Comparison of ENCODE assay signal across 1 cellular context in the genomic region with DNA sequence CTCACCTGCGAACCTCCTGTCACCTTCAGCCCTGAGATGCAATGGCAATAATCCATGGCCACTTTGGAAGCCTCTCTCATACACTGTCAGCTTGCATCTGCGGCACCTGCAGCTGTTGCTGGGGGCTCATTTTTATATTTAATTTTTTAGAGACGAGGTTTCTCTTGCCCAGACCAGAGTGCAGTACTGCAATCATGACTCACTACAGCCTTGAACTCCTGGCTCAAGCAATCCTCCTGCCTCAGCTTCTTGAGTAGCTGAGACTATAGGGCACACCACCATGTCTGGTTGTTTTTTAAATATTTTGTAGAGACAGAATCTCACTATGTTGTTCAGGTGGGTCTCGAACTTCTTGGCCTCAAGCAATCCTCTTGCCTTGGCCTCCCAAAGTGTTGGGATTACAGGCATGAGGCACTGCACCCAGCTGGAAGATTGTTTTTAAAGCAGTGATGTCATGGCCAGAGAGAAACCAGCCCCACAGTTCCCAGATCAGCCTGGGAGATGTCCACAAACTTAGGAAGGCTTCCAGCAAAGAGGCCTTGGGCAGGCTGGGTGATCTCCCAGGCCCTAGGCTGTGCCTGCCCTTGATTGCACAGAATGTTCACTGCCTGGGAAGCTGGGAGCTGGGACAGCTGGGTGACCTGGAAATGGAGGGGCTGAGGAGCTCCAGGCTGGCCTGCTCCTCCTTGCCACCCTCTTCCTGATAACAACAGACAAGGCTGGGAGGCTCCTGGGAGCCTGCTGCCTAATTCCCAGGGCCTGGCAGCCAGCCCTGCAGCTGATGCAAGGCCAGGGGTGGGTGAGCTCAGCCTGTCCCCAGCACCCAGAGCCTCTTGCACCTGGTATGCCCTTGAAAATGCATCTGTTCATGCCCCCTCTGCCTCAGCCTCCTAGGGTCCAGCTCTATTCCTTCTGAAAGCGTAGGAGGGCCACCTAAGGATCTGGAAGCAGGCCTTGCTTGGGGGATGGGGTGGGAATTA.
TF ChIP-seq lines count a peak whose summit lies in the region.

No MANE protein-coding gene starts in this region.

TF ChIP-seq in HepG2, 621 proteins besides CTCF, POLR2A, EP300 and RAD21:
- no peak for TF ChIP-seq RFX5 (IDR thresholded peaks at IDR 0.05; ENCODE audit: low read depth, low read length)
- TF ChIP-seq, protein P1, sequence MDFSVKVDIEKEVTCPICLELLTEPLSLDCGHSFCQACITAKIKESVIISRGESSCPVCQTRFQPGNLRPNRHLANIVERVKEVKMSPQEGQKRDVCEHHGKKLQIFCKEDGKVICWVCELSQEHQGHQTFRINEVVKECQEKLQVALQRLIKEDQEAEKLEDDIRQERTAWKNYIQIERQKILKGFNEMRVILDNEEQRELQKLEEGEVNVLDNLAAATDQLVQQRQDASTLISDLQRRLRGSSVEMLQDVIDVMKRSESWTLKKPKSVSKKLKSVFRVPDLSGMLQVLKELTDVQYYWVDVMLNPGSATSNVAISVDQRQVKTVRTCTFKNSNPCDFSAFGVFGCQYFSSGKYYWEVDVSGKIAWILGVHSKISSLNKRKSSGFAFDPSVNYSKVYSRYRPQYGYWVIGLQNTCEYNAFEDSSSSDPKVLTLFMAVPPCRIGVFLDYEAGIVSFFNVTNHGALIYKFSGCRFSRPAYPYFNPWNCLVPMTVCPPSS (IDR thresholded peaks at IDR 0.05), result no peak
- TF ChIP-seq ZMYM3 (CRISPR knock-in tag; IDR thresholded peaks at IDR 0.05), result 0 out of 2 replicates have a peak, but pooled peaks have one; percentile 19
- no peak for TF ChIP-seq PCBP2 (optimal IDR thresholded peaks at IDR 0.05; ENCODE audit: low read depth, low read length, poor library complexity, severe bottlenecking)
- no peak for TF ChIP-seq ZFP41 (CRISPR knock-in tag; IDR thresholded peaks at IDR 0.05; ENCODE audit: borderline replicate concordance)
- no peak for TF ChIP-seq BRCA1 (CRISPR knock-in tag; IDR thresholded peaks at IDR 0.05)
- TF ChIP-seq SMARCC2 (IDR thresholded peaks at IDR 0.05), result no peak
- TF ChIP-seq TAF1 (CRISPR knock-in tag; IDR thresholded peaks at IDR 0.05), result peak; percentile 31; the same call in 1 of the 2 replicates
- no peak for TF ChIP-seq KLF13 (CRISPR knock-in tag; IDR thresholded peaks at IDR 0.05)
- TF ChIP-seq ZNF234 (CRISPR knock-in tag; conservative IDR thresholded peaks at IDR 0.05), result no peak
- TF ChIP-seq NFKBIZ (CRISPR knock-in tag; IDR thresholded peaks at IDR 0.05), result 0 out of 2 replicates have a peak, but pooled peaks have one; percentile 14
- peak; percentile 50; the same call in 1 of the 2 replicates for TF ChIP-seq KLF6 (CRISPR knock-in tag; IDR thresholded peaks at IDR 0.05)
- TF ChIP-seq ARNTL (CRISPR knock-in tag; IDR thresholded peaks at IDR 0.05), result no peak
- TF ChIP-seq RXRA (CRISPR knock-in tag; IDR thresholded peaks at IDR 0.05), result no peak
- TF ChIP-seq SMAD9 (CRISPR knock-in tag; IDR thresholded peaks at IDR 0.05), result no peak
- peak; percentile 16; the same call in 1 of the 2 replicates for TF ChIP-seq ZC3H4 (CRISPR knock-in tag; IDR thresholded peaks at IDR 0.05; ENCODE audit: borderline replicate concordance)
- peak; percentile 56; the same call in 1 of the 2 replicates for TF ChIP-seq HOXA5 (CRISPR knock-in tag; IDR thresholded peaks at IDR 0.05)
- peak; percentile 51 for TF ChIP-seq ATF7 (IDR thresholded peaks at IDR 0.05)
- TF ChIP-seq ATF7 (CRISPR knock-in tag; IDR thresholded peaks at IDR 0.05), result no peak
- peak; percentile 36; the same call in 1 of the 2 replicates for TF ChIP-seq ZFY (CRISPR knock-in tag; IDR thresholded peaks at IDR 0.05)
- TF ChIP-seq FOXK1 (CRISPR knock-in tag; IDR thresholded peaks at IDR 0.05; ENCODE audit: borderline replicate concordance, low read depth), result 0 out of 2 replicates have a peak, but pooled peaks have one; percentile 30
- TF ChIP-seq ZNF569 (CRISPR knock-in tag; IDR thresholded peaks at IDR 0.05; ENCODE audit: borderline replicate concordance), result no peak
- TF ChIP-seq ZZZ3 (CRISPR knock-in tag; IDR thresholded peaks at IDR 0.05; ENCODE audit: borderline replicate concordance), result no peak
- TF ChIP-seq, protein P2, sequence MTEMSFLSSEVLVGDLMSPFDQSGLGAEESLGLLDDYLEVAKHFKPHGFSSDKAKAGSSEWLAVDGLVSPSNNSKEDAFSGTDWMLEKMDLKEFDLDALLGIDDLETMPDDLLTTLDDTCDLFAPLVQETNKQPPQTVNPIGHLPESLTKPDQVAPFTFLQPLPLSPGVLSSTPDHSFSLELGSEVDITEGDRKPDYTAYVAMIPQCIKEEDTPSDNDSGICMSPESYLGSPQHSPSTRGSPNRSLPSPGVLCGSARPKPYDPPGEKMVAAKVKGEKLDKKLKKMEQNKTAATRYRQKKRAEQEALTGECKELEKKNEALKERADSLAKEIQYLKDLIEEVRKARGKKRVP (CRISPR knock-in tag; IDR thresholded peaks at IDR 0.05), result peak in 1 of 2 experiments; percentile 100; a peak in 2 of 4 replicates
- TF ChIP-seq, protein P3, sequence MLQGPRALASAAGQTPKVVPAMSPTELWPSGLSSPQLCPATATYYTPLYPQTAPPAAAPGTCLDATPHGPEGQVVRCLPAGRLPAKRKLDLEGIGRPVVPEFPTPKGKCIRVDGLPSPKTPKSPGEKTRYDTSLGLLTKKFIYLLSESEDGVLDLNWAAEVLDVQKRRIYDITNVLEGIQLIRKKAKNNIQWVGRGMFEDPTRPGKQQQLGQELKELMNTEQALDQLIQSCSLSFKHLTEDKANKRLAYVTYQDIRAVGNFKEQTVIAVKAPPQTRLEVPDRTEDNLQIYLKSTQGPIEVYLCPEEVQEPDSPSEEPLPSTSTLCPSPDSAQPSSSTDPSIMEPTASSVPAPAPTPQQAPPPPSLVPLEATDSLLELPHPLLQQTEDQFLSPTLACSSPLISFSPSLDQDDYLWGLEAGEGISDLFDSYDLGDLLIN (CRISPR knock-in tag; IDR thresholded peaks at IDR 0.05; ENCODE audit: borderline replicate concordance), result no peak
- TF ChIP-seq RORA (CRISPR knock-in tag; IDR thresholded peaks at IDR 0.05), result no peak
- TF ChIP-seq CCDC6 (CRISPR knock-in tag; IDR thresholded peaks at IDR 0.05), result no peak
- TF ChIP-seq CBX5 (CRISPR knock-in tag; IDR thresholded peaks at IDR 0.05; ENCODE audit: borderline replicate concordance), result peak; percentile 18; the same call in 1 of the 2 replicates
- 0 out of 2 replicates have a peak, but pooled peaks have one; percentile 18 for TF ChIP-seq KAT8 (CRISPR knock-in tag; IDR thresholded peaks at IDR 0.05)
- no peak for TF ChIP-seq SOX6 (IDR thresholded peaks at IDR 0.05)
- TF ChIP-seq SOX6 (CRISPR knock-in tag; IDR thresholded peaks at IDR 0.05), result peak; percentile 55; the same call in 1 of the 2 replicates
- peak; percentile 73 for TF ChIP-seq GATAD2A (CRISPR knock-in tag; IDR thresholded peaks at IDR 0.05)
- TF ChIP-seq, protein P4, sequence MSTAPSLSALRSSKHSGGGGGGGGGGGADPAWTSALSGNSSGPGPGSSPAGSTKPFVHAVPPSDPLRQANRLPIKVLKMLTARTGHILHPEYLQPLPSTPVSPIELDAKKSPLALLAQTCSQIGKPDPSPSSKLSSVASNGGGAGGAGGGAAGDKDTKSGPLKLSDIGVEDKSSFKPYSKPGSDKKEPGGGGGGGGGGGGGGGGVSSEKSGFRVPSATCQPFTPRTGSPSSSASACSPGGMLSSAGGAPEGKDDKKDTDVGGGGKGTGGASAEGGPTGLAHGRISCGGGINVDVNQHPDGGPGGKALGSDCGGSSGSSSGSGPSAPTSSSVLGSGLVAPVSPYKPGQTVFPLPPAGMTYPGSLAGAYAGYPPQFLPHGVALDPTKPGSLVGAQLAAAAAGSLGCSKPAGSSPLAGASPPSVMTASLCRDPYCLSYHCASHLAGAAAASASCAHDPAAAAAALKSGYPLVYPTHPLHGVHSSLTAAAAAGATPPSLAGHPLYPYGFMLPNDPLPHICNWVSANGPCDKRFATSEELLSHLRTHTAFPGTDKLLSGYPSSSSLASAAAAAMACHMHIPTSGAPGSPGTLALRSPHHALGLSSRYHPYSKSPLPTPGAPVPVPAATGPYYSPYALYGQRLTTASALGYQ (CRISPR knock-in tag; IDR thresholded peaks at IDR 0.05), result no peak
- peak; percentile 25; the same call in 1 of the 2 replicates for TF ChIP-seq FOSL2 (CRISPR knock-in tag; IDR thresholded peaks at IDR 0.05)
- TF ChIP-seq HNF4A (CRISPR knock-in tag; IDR thresholded peaks at IDR 0.05), result 0 out of 2 replicates have a peak, but pooled peaks have one; percentile 2
- TF ChIP-seq KDM4B (CRISPR knock-in tag; IDR thresholded peaks at IDR 0.05), result peak; percentile 47; the same call in 1 of the 2 replicates
- peak; percentile 31; the same call in 1 of the 2 replicates for TF ChIP-seq FOXA3 (CRISPR knock-in tag; IDR thresholded peaks at IDR 0.05)
- peak; percentile 32; the same call in 1 of the 2 replicates for TF ChIP-seq ZFX (CRISPR knock-in tag; IDR thresholded peaks at IDR 0.05; ENCODE audit: low read depth)
- TF ChIP-seq SOX5 (CRISPR knock-in tag; IDR thresholded peaks at IDR 0.05; ENCODE audit: borderline replicate concordance), result no peak
- TF ChIP-seq, protein P5, sequence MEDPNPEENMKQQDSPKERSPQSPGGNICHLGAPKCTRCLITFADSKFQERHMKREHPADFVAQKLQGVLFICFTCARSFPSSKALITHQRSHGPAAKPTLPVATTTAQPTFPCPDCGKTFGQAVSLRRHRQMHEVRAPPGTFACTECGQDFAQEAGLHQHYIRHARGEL (CRISPR knock-in tag; IDR thresholded peaks at IDR 0.05), result no peak
- TF ChIP-seq HIVEP1 (CRISPR knock-in tag; IDR thresholded peaks at IDR 0.05), result peak; percentile 44; the same call in 1 of the 2 replicates
- peak; percentile 16; the same call in 1 of the 2 replicates for TF ChIP-seq ZNF12 (CRISPR knock-in tag; IDR thresholded peaks at IDR 0.05)
- TF ChIP-seq, protein P6, sequence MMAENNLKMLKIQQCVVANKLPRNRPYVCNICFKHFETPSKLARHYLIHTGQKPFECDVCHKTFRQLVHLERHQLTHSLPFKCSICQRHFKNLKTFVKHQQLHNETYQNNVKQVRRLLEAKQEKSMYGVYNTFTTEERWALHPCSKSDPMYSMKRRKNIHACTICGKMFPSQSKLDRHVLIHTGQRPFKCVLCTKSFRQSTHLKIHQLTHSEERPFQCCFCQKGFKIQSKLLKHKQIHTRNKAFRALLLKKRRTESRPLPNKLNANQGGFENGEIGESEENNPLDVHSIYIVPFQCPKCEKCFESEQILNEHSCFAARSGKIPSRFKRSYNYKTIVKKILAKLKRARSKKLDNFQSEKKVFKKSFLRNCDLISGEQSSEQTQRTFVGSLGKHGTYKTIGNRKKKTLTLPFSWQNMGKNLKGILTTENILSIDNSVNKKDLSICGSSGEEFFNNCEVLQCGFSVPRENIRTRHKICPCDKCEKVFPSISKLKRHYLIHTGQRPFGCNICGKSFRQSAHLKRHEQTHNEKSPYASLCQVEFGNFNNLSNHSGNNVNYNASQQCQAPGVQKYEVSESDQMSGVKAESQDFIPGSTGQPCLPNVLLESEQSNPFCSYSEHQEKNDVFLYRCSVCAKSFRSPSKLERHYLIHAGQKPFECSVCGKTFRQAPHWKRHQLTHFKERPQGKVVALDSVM (CRISPR knock-in tag; IDR thresholded peaks at IDR 0.05), result peak; percentile 80
- peak; percentile 65 for TF ChIP-seq THAP11 (CRISPR knock-in tag; IDR thresholded peaks at IDR 0.05)
- peak; percentile 35; the same call in 1 of the 2 replicates for TF ChIP-seq CEBPB (IDR thresholded peaks at IDR 0.05; ENCODE audit: borderline replicate concordance, low read depth, low read length)
- TF ChIP-seq CEBPG (CRISPR knock-in tag; IDR thresholded peaks at IDR 0.05), result peak; percentile 95
- no peak for TF ChIP-seq STAG1 (CRISPR knock-in tag; IDR thresholded peaks at IDR 0.05)
- TF ChIP-seq, protein P7, sequence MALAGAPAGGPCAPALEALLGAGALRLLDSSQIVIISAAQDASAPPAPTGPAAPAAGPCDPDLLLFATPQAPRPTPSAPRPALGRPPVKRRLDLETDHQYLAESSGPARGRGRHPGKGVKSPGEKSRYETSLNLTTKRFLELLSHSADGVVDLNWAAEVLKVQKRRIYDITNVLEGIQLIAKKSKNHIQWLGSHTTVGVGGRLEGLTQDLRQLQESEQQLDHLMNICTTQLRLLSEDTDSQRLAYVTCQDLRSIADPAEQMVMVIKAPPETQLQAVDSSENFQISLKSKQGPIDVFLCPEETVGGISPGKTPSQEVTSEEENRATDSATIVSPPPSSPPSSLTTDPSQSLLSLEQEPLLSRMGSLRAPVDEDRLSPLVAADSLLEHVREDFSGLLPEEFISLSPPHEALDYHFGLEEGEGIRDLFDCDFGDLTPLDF (CRISPR knock-in tag; IDR thresholded peaks at IDR 0.05), result no peak
- TF ChIP-seq, protein P8, sequence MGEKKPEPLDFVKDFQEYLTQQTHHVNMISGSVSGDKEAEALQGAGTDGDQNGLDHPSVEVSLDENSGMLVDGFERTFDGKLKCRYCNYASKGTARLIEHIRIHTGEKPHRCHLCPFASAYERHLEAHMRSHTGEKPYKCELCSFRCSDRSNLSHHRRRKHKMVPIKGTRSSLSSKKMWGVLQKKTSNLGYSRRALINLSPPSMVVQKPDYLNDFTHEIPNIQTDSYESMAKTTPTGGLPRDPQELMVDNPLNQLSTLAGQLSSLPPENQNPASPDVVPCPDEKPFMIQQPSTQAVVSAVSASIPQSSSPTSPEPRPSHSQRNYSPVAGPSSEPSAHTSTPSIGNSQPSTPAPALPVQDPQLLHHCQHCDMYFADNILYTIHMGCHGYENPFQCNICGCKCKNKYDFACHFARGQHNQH (CRISPR knock-in tag; IDR thresholded peaks at IDR 0.05), result no peak
- peak; percentile 17 for TF ChIP-seq KDM2A (CRISPR knock-in tag; IDR thresholded peaks at IDR 0.05; ENCODE audit: borderline replicate concordance, low read depth)
- 0 out of 2 replicates have a peak, but pooled peaks have one; percentile 10 for TF ChIP-seq REPIN1 (CRISPR knock-in tag; IDR thresholded peaks at IDR 0.05; ENCODE audit: borderline replicate concordance, low read depth)
- 0 out of 2 replicates have a peak, but pooled peaks have one; percentile 2 for TF ChIP-seq ZNF350 (CRISPR knock-in tag; IDR thresholded peaks at IDR 0.05; ENCODE audit: borderline replicate concordance, low read depth)
- no peak for TF ChIP-seq ADNP (CRISPR knock-in tag; IDR thresholded peaks at IDR 0.05)
- TF ChIP-seq ZNF782 (CRISPR knock-in tag; IDR thresholded peaks at IDR 0.05; ENCODE audit: borderline replicate concordance), result 0 out of 2 replicates have a peak, but pooled peaks have one; percentile 70
